ENCODE assay signal across 22 cellular contexts in genomic region chr2:28934769-28935168, GRCh38. TPM values are rescaled to one million over a fixed set of nuclear protein-coding genes. Genes with fewer than 3 reads are reported as not detected.
DNase-seq lines count a peak whose midpoint lies in the region; ATAC-seq, FAIRE-seq and TF ChIP-seq lines count a peak whose summit lies in the region.
"Had no signal": no experiment of that assay in that cellular context is flagged by ENCODE, and none has a peak within 500 bp of the region (broad histone marks: within the 10 kb centered on the region; RNA-seq: fewer than 3 reads in every experiment).

No MANE protein-coding gene starts in this region.

- no peak overlapping the region for H3K27ac ChIP-seq in CD8-positive, alpha-beta T cell (ENCODE audit: low read depth, low read length)
- H3K27ac ChIP-seq: BLaER1 had no signal

- H3K4me1 Mint-ChIP-seq in CD8-positive, alpha-beta T cell (ENCODE audit: low read depth) = no peaks in the 10 kb centered on the region
- H3K4me1 Mint-ChIP-seq: CD14-positive monocyte had no signal

- H3K27me3 ChIP-seq in CD8-positive, alpha-beta T cell (ENCODE audit: insufficient read depth, low read length) = no peaks in the 10 kb centered on the region
- H3K27me3 ChIP-seq: BE2C, BLaER1 had no signal

- no peak for TF ChIP-seq POLR2A in H54 (IDR thresholded peaks at IDR 0.05; ENCODE audit: low read depth, low read length)

- no peaks in the 10 kb centered on the region for H3K9me3 Mint-ChIP-seq in CD8-positive, alpha-beta T cell
- H3K9me3 Mint-ChIP-seq: CD14-positive monocyte; CD4-positive, alpha-beta memory T cell; CD4-positive, CD25-positive, alpha-beta regulatory T cell had no signal

- no peak overlapping the region for H3K4me3 Mint-ChIP-seq in CD8-positive, alpha-beta T cell
- H3K4me3 Mint-ChIP-seq: CD14-positive monocyte; CD4-positive, alpha-beta memory T cell; CD4-positive, CD25-positive, alpha-beta regulatory T cell had no signal

- H3K27ac Mint-ChIP-seq in CD8-positive, alpha-beta T cell = peak overlapping the region; percentile 32
- H3K27ac Mint-ChIP-seq: CD14-positive monocyte had no signal

- CTCF ChIA-PET in CD8-positive, alpha-beta T cell (lab: Charles Lee) = no interaction called here

- no peak for ATAC-seq in CD8-positive, alpha-beta T cell

- no peak for TF ChIP-seq CTCF in CD8-positive, alpha-beta T cell (IDR thresholded peaks at IDR 0.05)

- POLR2A ChIA-PET in CD8-positive, alpha-beta T cell (lab: Charles Lee) = no interaction called here

- intact Hi-C loops in CD8-positive, alpha-beta T cell (cut with DNase I, micrococcal nuclease) = no loop called here

- no peaks in the 10 kb centered on the region for H3K4me1 ChIP-seq in CD8-positive, alpha-beta T cell (ENCODE audit: insufficient read depth, low read length)
- H3K4me1 ChIP-seq: BE2C, BLaER1, Caco-2 had no signal

- no peak for DNase-seq in CD8-positive, alpha-beta T cell
- no peak for DNase-seq in H54 (ENCODE audit: insufficient read length, low spot score)
- peak; percentile 18 for DNase-seq in NAMALWA (ENCODE audit: low spot score)
- no peak for DNase-seq in NCI-H146 treated with DMSO at 0.1 percent for 48 hours (lab: John Stamatoyannopoulos, UW; ENCODE audit: unreplicated experiment)
- no peak for DNase-seq in activated CD8-positive, alpha-beta memory T cell treated with anti-CD3 and anti-CD28 coated beads, Interleukin-2, amount 50 U/mL, for 48 hours
- DNase-seq: 8988T; ACHN; BE2C; C1 segment of cervical spinal cord; Caco-2; Calu3; CD4-positive, alpha-beta memory T cell; CD4-positive, CD25-positive, alpha-beta regulatory T cell; DMS79 treated with DMSO at 0.1 percent for 48 hours; GF-D8 had no signal

- peaks cover 40% of the 10 kb centered on the region for H3K36me3 ChIP-seq in CD8-positive, alpha-beta T cell (ENCODE audit: insufficient read depth, low read length)

- H3K27me3 Mint-ChIP-seq in CD8-positive, alpha-beta T cell (ENCODE audit: low read depth) = no peaks in the 10 kb centered on the region
- H3K27me3 Mint-ChIP-seq: CD4-positive, alpha-beta memory T cell; CD4-positive, CD25-positive, alpha-beta regulatory T cell had no signal

- peak; percentile 60 for FAIRE-seq in H54 (lab: Jason Lieb, UNC)
- FAIRE-seq: A204.1, D721Med, G401.6, GM12891, GM19239 had no signal

- H3K9me3 ChIP-seq in CD8-positive, alpha-beta T cell (ENCODE audit: low read length) = no peaks in the 10 kb centered on the region
- H3K9me3 ChIP-seq: BE2C, BLaER1, Caco-2 had no signal

- H3K4me3 ChIP-seq in CD8-positive, alpha-beta T cell (ENCODE audit: low read depth, low read length) = no peak overlapping the region
- H3K4me3 ChIP-seq: BLaER1 had no signal

- H3K36me3 Mint-ChIP-seq in CD8-positive, alpha-beta T cell = peaks cover 85% of the 10 kb centered on the region

RNA-seq across cellular contexts. Expression of gene WDR43, which starts 40.3 kb away (rescaled TPM):
- 10 to 100 TPM; 89.2 to 90.0 TPM for total RNA-seq in CD8-positive, alpha-beta T cell

RNA-seq across cellular contexts. Expression of gene TOGARAM2, which starts 46.3 kb away (rescaled TPM):
- total RNA-seq in CD8-positive, alpha-beta T cell = 1 to 10 TPM; 4.6 to 4.8 TPM
